ENCODE assay signal across 1 cellular context in genomic region chr1:56578963-56579875, GRCh38.
A peak's percentile ranks its signal among the peaks of the same experiment; 100 is the strongest.
TF ChIP-seq lines count a peak whose summit lies in the region.

Gene PLPP3, minus strand, starts transcription at chr1:56579563. Its CDS starts 547 bp downstream, at chr1:56579016.

TF ChIP-seq in HEK293, 187 proteins besides CTCF, POLR2A, EP300 and RAD21 (continued from another document):
- no peak for TF ChIP-seq ZNF140 (tag by site-specific recombination; IDR thresholded peaks at IDR 0.05)
- TF ChIP-seq KLF16 (tag by site-specific recombination; IDR thresholded peaks at IDR 0.05), result peak; percentile 64; the same call in 1 of the 2 replicates
- TF ChIP-seq RBAK (tag by site-specific recombination; IDR thresholded peaks at IDR 0.05), result no peak
- TF ChIP-seq ZBTB8A (tag by site-specific recombination; IDR thresholded peaks at IDR 0.05), result peak; percentile 62
- TF ChIP-seq ZNF157 (tag by site-specific recombination; IDR thresholded peaks at IDR 0.05), result no peak
- no peak for TF ChIP-seq SCRT1 (tag by site-specific recombination; IDR thresholded peaks at IDR 0.05; ENCODE audit: borderline replicate concordance)
- TF ChIP-seq ZNF513 (tag by site-specific recombination; IDR thresholded peaks at IDR 0.05), result peak; percentile 85
- no peak for TF ChIP-seq PBX3 (CRISPR knock-in tag; IDR thresholded peaks at IDR 0.05)
- TF ChIP-seq SALL2 (tag by site-specific recombination; IDR thresholded peaks at IDR 0.05; ENCODE audit: borderline replicate concordance), result no peak
- no peak for TF ChIP-seq KLF7 (tag by site-specific recombination; IDR thresholded peaks at IDR 0.05; ENCODE audit: borderline replicate concordance)
- no peak for TF ChIP-seq HOXC10 (CRISPR knock-in tag; IDR thresholded peaks at IDR 0.05)
- peak; percentile 61 for TF ChIP-seq ZEB2 (tag by site-specific recombination; IDR thresholded peaks at IDR 0.05)
- no peak for TF ChIP-seq MEIS1 (CRISPR knock-in tag; IDR thresholded peaks at IDR 0.05; ENCODE audit: borderline replicate concordance)
- TF ChIP-seq ZFP69B (tag by site-specific recombination; IDR thresholded peaks at IDR 0.05), result peak; percentile 41; the same call in 1 of the 2 replicates
- no peak; the same call in none of the 2 replicates for TF ChIP-seq ZBTB44 (tag by site-specific recombination; IDR thresholded peaks at IDR 0.05)
- no peak for TF ChIP-seq ZNF311 (tag by site-specific recombination; IDR thresholded peaks at IDR 0.05; ENCODE audit: borderline replicate concordance)
- no peak; the same call in 1 of the 2 replicates for TF ChIP-seq ZNF768 (tag by site-specific recombination; IDR thresholded peaks at IDR 0.05)
- peak; percentile 23; the same call in 1 of the 2 replicates for TF ChIP-seq ZNF398 (tag by site-specific recombination; IDR thresholded peaks at IDR 0.05)
- no peak for TF ChIP-seq BCL6B (tag by site-specific recombination; IDR thresholded peaks at IDR 0.05)
- no peak for TF ChIP-seq ZNF843 (tag by site-specific recombination; IDR thresholded peaks at IDR 0.05)
- no peak for TF ChIP-seq HOXA7 (CRISPR knock-in tag; IDR thresholded peaks at IDR 0.05; ENCODE audit: borderline replicate concordance)
- no peak for TF ChIP-seq SP2 (tag by site-specific recombination; IDR thresholded peaks at IDR 0.05)
- TF ChIP-seq ZFP37 (tag by site-specific recombination; IDR thresholded peaks at IDR 0.05), result peak; percentile 68; the same call in 1 of the 2 replicates
- no peak for TF ChIP-seq ZNF560 (tag by site-specific recombination; IDR thresholded peaks at IDR 0.05; ENCODE audit: borderline replicate concordance)
- no peak for TF ChIP-seq ZNF626 (tag by site-specific recombination; IDR thresholded peaks at IDR 0.05)
- TF ChIP-seq ZNF518A (tag by site-specific recombination; conservative IDR thresholded peaks at IDR 0.05; ENCODE audit: low read depth), result 0 out of 2 replicates have a peak, but pooled peaks have one; percentile 23
- no peak for TF ChIP-seq YY1 (tag by site-specific recombination; IDR thresholded peaks at IDR 0.05)
- no peak for TF ChIP-seq ZNF785 (tag by site-specific recombination; IDR thresholded peaks at IDR 0.05)
- TF ChIP-seq ZNF184 (tag by site-specific recombination; IDR thresholded peaks at IDR 0.05), result no peak
- no peak for TF ChIP-seq MZF1 (tag by site-specific recombination; IDR thresholded peaks at IDR 0.05; ENCODE audit: borderline replicate concordance)
- peak; percentile 95 for TF ChIP-seq PRDM1 (tag by site-specific recombination; IDR thresholded peaks at IDR 0.05)
- TF ChIP-seq ZBTB17 (tag by site-specific recombination; IDR thresholded peaks at IDR 0.05), result peak; percentile 88
- peak; percentile 72 for TF ChIP-seq IKZF3 (tag by site-specific recombination; IDR thresholded peaks at IDR 0.05)
- TF ChIP-seq GFI1B (tag by site-specific recombination; IDR thresholded peaks at IDR 0.05), result no peak
- no peak for TF ChIP-seq ZNF133 (tag by site-specific recombination; IDR thresholded peaks at IDR 0.05)
- TF ChIP-seq ZNF776 (tag by site-specific recombination; IDR thresholded peaks at IDR 0.05; ENCODE audit: borderline replicate concordance), result no peak
- peak; percentile 16; the same call in 1 of the 2 replicates for TF ChIP-seq ZBTB48 (tag by site-specific recombination; IDR thresholded peaks at IDR 0.05)
- no peak for TF ChIP-seq ZNF639 (tag by site-specific recombination; IDR thresholded peaks at IDR 0.05)
- no peak for TF ChIP-seq ZNF175 (tag by site-specific recombination; IDR thresholded peaks at IDR 0.05)
- TF ChIP-seq HIC1 (tag by site-specific recombination; IDR thresholded peaks at IDR 0.05), result peak; percentile 42; the same call in 1 of the 2 replicates
- 0 out of 2 replicates have a peak, but pooled peaks have one; percentile 34 for TF ChIP-seq ZNF558 (tag by site-specific recombination; IDR thresholded peaks at IDR 0.05)
- TF ChIP-seq GLI4 (tag by site-specific recombination; IDR thresholded peaks at IDR 0.05), result no peak; the same call in 1 of the 2 replicates
- no peak for TF ChIP-seq BCL11B (tag by site-specific recombination; IDR thresholded peaks at IDR 0.05; ENCODE audit: low read depth)
- no peak for TF ChIP-seq ZSCAN5A (tag by site-specific recombination; IDR thresholded peaks at IDR 0.05)
- peak; percentile 77 for TF ChIP-seq SP3 (tag by site-specific recombination; IDR thresholded peaks at IDR 0.05)
- peak; percentile 51; the same call in 1 of the 2 replicates for TF ChIP-seq ZBTB20 (tag by site-specific recombination; IDR thresholded peaks at IDR 0.05)
- no peak for TF ChIP-seq ZNF623 (tag by site-specific recombination; IDR thresholded peaks at IDR 0.05)
